1 cellular context compared by ENCODE assay signal in genomic region chr3:171239757-171240503, GRCh38.
TF ChIP-seq lines count a peak whose summit lies in the region.

No MANE protein-coding gene starts in this region.

TF ChIP-seq in K562, 482 proteins besides CTCF, POLR2A, EP300 and RAD21 (continued from another document):
- 0 out of 2 replicates have a peak, but pooled peaks have one; percentile 7 for TF ChIP-seq ZBTB40 (IDR thresholded peaks at IDR 0.05)
- no peak for TF ChIP-seq ZBTB40 (CRISPR knock-in tag; IDR thresholded peaks at IDR 0.05)
- no peak for TF ChIP-seq ZNF740 (CRISPR knock-in tag; IDR thresholded peaks at IDR 0.05)
- TF ChIP-seq ZNF740 (tag; IDR thresholded peaks at IDR 0.05) = peak in 1 of 2 experiments; percentile 49; a peak in 1 of 4 replicates
- peak; percentile 54; the same call in 1 of the 2 replicates for TF ChIP-seq ZNF24 (IDR thresholded peaks at IDR 0.05)
- TF ChIP-seq DDX20 (tag; IDR thresholded peaks at IDR 0.05; ENCODE audit: low read depth) = 0 out of 2 replicates have a peak, but pooled peaks have one; percentile 13
- TF ChIP-seq ZEB2 (IDR thresholded peaks at IDR 0.05) = peak; percentile 68; the same call in 1 of the 2 replicates
